41 cellular contexts compared by ENCODE assay signal in genomic region chr2:37205689-37206341, GRCh38. TPM values are rescaled to one million over a fixed set of nuclear protein-coding genes. Genes with fewer than 3 reads are reported as not detected.
DNase-seq lines count a peak whose midpoint lies in the region; ATAC-seq, FAIRE-seq and TF ChIP-seq lines count a peak whose summit lies in the region.
"Had no signal": no experiment of that assay in that cellular context is flagged by ENCODE, and none has a peak within 500 bp of the region (broad histone marks: within the 10 kb centered on the region; RNA-seq: fewer than 3 reads in every experiment).

No MANE protein-coding gene starts in this region.

- POLR2A ChIA-PET in A549 (lab: Yijun Ruan, JAX): no interaction called here
- POLR2A ChIA-PET in K562 (lab: Yijun Ruan, JAX): no interaction called here

- H3K27me3 ChIP-seq in H7 (ENCODE audit: control insufficient read depth, insufficient read depth, low read length) (no peaks in the 10 kb centered on the region), K562 (ENCODE audit: control insufficient read depth in 2 of 2, insufficient read depth in 2 of 2, low read length in 2 of 2) (no peaks in the 10 kb centered on the region), iPS-20b (ENCODE audit: insufficient read depth, low read length) (no peaks in the 10 kb centered on the region)
- H3K27me3 ChIP-seq: brain microvascular endothelial cell, esophagus squamous epithelium, foreskin keratinocyte, heart left ventricle, right atrium auricular region had no signal

- H3K4me3 ChIP-seq in A549: no peak overlapping the region
- H3K4me3 ChIP-seq in H7 (ENCODE audit: insufficient read depth, low read depth, low read length): no peak overlapping the region
- no peak overlapping the region for H3K4me3 ChIP-seq in K562
- peak overlapping the region; percentile 41; the same call in 1 of the 2 replicates for H3K4me3 ChIP-seq in iPS-20b (ENCODE audit: low read length)
- H3K4me3 ChIP-seq: esophagus squamous epithelium, heart left ventricle, right atrium auricular region, smooth muscle cell had no signal

- TF ChIP-seq EP300 in A549 (IDR thresholded peaks at IDR 0.05): no peak
- TF ChIP-seq EP300 in K562 (IDR thresholded peaks at IDR 0.05; ENCODE audit: low read length): no peak

- peaks cover 29% of the 10 kb centered on the region for H3K36me3 ChIP-seq in H7 (replicated peaks; ENCODE audit: control insufficient read depth, insufficient read depth, low read length)
- peaks cover 98% of the 10 kb centered on the region for H3K36me3 ChIP-seq in K562 (ENCODE audit: control insufficient read depth, insufficient read depth, low read length)
- H3K36me3 ChIP-seq in iPS-20b (ENCODE audit: insufficient read depth, low read depth, low read length): peaks cover 97% of the 10 kb centered on the region

- intact Hi-C loops in K562 (cut with micrococcal nuclease): no loop called here
- intact Hi-C loops in left cardiac atrium (cut with DNase I): no loop called here

- no peaks in the 10 kb centered on the region for H3K4me1 ChIP-seq in A549
- H3K4me1 ChIP-seq in K562 (replicated peaks in 1 of 2; ENCODE audit: control insufficient read depth in 2 of 2, insufficient read depth in 2 of 2, low read length in 2 of 2): no peaks in the 10 kb centered on the region
- peaks cover 15% of the 10 kb centered on the region; the same call in 1 of the 2 replicates for H3K4me1 ChIP-seq in iPS-20b (ENCODE audit: insufficient read depth, low read length)
- H3K4me1 ChIP-seq: esophagus squamous epithelium, foreskin keratinocyte, right atrium auricular region had no signal

- H3K9me1 ChIP-seq in K562 (ENCODE audit: control insufficient read depth, insufficient read depth, low read length): no peaks in the 10 kb centered on the region

- 90% methylated on average over 5 of the region's 5 CpGs for WGBS in A549 (ENCODE audit: missing lambda C conversion rate)
- 95% methylated on average over 5 of the region's 5 CpGs for WGBS in K562 (ENCODE audit: insufficient coverage, low coverage, missing lambda C conversion rate)

- no peak for TF ChIP-seq RAD21 in A549 (conservative IDR thresholded peaks at IDR 0.05 in 1 of 2, IDR thresholded peaks at IDR 0.05 in 1 of 2)
- TF ChIP-seq RAD21 in K562 (CRISPR knock-in tag; conservative IDR thresholded peaks at IDR 0.05 in 1 of 2, IDR thresholded peaks at IDR 0.05 in 1 of 2): no peak

- DNase-seq in A549 (ENCODE audit: low read depth in 1 of 2, low spot score in 1 of 2) (no peak), H7 (peak; percentile 34), K562 (ENCODE audit: extremely low read depth in 1 of 4, low spot score in 3 of 4) (no peak), left cardiac atrium (no peak), NCI-H1417 (lab: John Stamatoyannopoulos, UW) (no peak), SHP77 treated with DMSO at 0.1 percent for 48 hours (lab: John Stamatoyannopoulos, UW) (no peak)
- DNase-seq: activated CD4-positive, alpha-beta memory T cell treated with anti-CD3 and anti-CD28 coated beads, Interleukin-2, amount 10 ng/mL, durations not matched to agents 7 days and 5 days; activated CD4-positive, alpha-beta T cell treated with anti-CD3 and anti-CD28 coated beads for 1 hour; activated CD8-positive, alpha-beta memory T cell treated with anti-CD3 and anti-CD28 coated beads, Interleukin-2, amount 50 U/mL, for 4 hours; activated naive CD4-positive, alpha-beta T cell treated with anti-CD3 and anti-CD28 coated beads, Interleukin-2, amount 10 ng/mL, durations not matched to agents 7 days and 5 days; amygdala; brain microvascular endothelial cell; CD8-positive, alpha-beta memory T cell; cerebellar nuclear complex; dermis blood vessel endothelial cell; DMS153; esophagus squamous epithelium; foreskin keratinocyte; heart left ventricle; Karpas-422; mesenchymal stem cell; NCI-H1436; NCI-H2081 treated with DMSO at 0.1 percent for 48 hours; NCI-H226; NCI-H526 treated with DMSO at 0.1 percent for 48 hours; NK-92 treated with Interleukin-12 subunit alpha and Interleukin-12 subunit beta, amount 100 ng/mL, for 24 hours; stimulated activated naive CD4-positive, alpha-beta T cell; T-helper 2 cell had no signal

- FAIRE-seq in A549 (lab: Jason Lieb, UNC) (peak; percentile 28), K562 (lab: Jason Lieb, UNC) (no peak)
- FAIRE-seq: endometrium, GM12892 had no signal

- no peak for TF ChIP-seq CTCF in A549 (IDR thresholded peaks at IDR 0.05)
- no peak for TF ChIP-seq CTCF in K562 (IDR thresholded peaks at IDR 0.05 in 2 of 3, conservative IDR thresholded peaks at IDR 0.05 in 1 of 3; ENCODE audit: insufficient read depth in 2 of 3, low read depth in 1 of 3, low read length in 3 of 3)

- H3K9ac ChIP-seq in K562 (ENCODE audit: insufficient read depth in 1 of 2, low read depth in 2 of 2, low read length in 2 of 2) (no peak overlapping the region), iPS-20b (ENCODE audit: low read depth, low read length) (peak overlapping the region; percentile 71)

- peaks cover 53% of the 10 kb centered on the region for H3K9me3 ChIP-seq in A549
- H3K9me3 ChIP-seq in K562 (replicated peaks; ENCODE audit: control insufficient read depth, insufficient read depth, low read depth, low read length): peaks cover 27% of the 10 kb centered on the region
- H3K9me3 ChIP-seq in iPS-20b (ENCODE audit: insufficient read depth, low read depth, low read length): peaks cover 70% of the 10 kb centered on the region

- in situ Hi-C loops in K562 (cut with MboI): no loop called here

- CTCF ChIA-PET in A549 (lab: Yijun Ruan, JAX) (interaction anchor here (1.1 kb wide), 1 partner anchor 26 kb away, joined by 3 read pairs; the partner anchor contains the start of genes CEBPZ and NDUFAF7), K562 (lab: Yijun Ruan, JAX; ENCODE audit: low intra/inter-chr PET ratio) (no interaction called here)

- no TSS peak for BruUV-seq in K562 (replicated peaks; lab: Mats Ljungman, UMichigan)

- TF ChIP-seq POLR2A in A549 (IDR thresholded peaks at IDR 0.05; ENCODE audit: low read length) (no peak), K562 (conservative IDR thresholded peaks at IDR 0.05) (no peak)

- H3K4me2 ChIP-seq in A549: no peak overlapping the region
- H3K4me2 ChIP-seq in K562 (ENCODE audit: insufficient read depth, low read length): no peak overlapping the region
- H3K4me2 ChIP-seq: smooth muscle cell had no signal

- ATAC-seq in A549: no peak
- ATAC-seq in K562: no peak
- no peak for ATAC-seq in left cardiac atrium
- ATAC-seq: foreskin keratinocyte, heart left ventricle, left lobe of liver, Right ventricle myocardium inferior, SK-N-SH treated with all-trans-retinoic acid at 6 μM for 48 hours had no signal

- H4K20me1 ChIP-seq in K562 (replicated peaks; ENCODE audit: control insufficient read depth, insufficient read depth, low read length): no peaks in the 10 kb centered on the region

- H3K27ac ChIP-seq in A549 (no peak overlapping the region), K562 (ENCODE audit: extremely low read depth, low read depth, low read length) (no peak overlapping the region), iPS-20b (ENCODE audit: low read length) (peak overlapping the region; percentile 96)
- H3K27ac ChIP-seq: brain microvascular endothelial cell, esophagus squamous epithelium, foreskin keratinocyte, heart left ventricle, right atrium auricular region had no signal

- peaks cover 66% of the 10 kb centered on the region for H3K79me2 ChIP-seq in K562 (ENCODE audit: control insufficient read depth, insufficient read depth, low read length)

- H2AFZ ChIP-seq in K562 (ENCODE audit: low read depth, low read length): no peak overlapping the region

RNA-seq across cellular contexts. Expression of gene CEBPZOS, which starts 9.5 kb away (rescaled TPM):
- polyA plus RNA-seq in A549 (2011; rRNA removed) (78.1 and 87.4 TPM in 2 replicates), A549 (2017; fragmentation: RNase III; extraction: RNeasy Plus Mini Kit Qiagen cat#74134 plus additional on column Dnase treatment) (55.9 to 69.2 TPM (median 61.3 TPM) in 3 replicates), K562 (2011; rRNA removed) (48.8 and 53.7 TPM in 2 replicates), K562 (2014; fragmentation: Illumina TruSeq; extraction: Trizol) (46.4 and 59.2 TPM in 2 replicates), K562 (2014; fragmentation: Nextera tagmentation; extraction: Ambion mirVana) (10 to 100 TPM; 28.5 to 64.8 TPM), K562 (2014; rRNA removed) (46.7 and 62.4 TPM in 2 replicates)
- 32.8 and 33.3 TPM in 2 replicates for polyA plus RNA-seq in A549 (2012; cell fraction: cytosol; rRNA removed)
- 8.1 and 18.3 TPM in 2 replicates for polyA plus RNA-seq in A549 (2012; cell fraction: nucleus; rRNA removed)
- 22.6 and 22.7 TPM in 2 replicates for polyA minus RNA-seq in A549 (2011; rRNA and poly(A)+ RNA removed)
- total RNA-seq in H7 (2014; rRNA removed; shearing (Covaris generic)): 45.9 and 56.7 TPM in 2 replicates
- total RNA-seq in K562 (2011; cell fraction: chromatin; rRNA removed; ENCODE audit: low replicate concordance): 12.3 and 36.1 TPM in 2 replicates
- 9.2 and 9.7 TPM in 2 replicates for total RNA-seq in K562 (2011; cell fraction: nucleolus; rRNA removed)
- 19.1 and 39.8 TPM in 2 replicates for total RNA-seq in K562 (2011; cell fraction: nucleoplasm; rRNA removed)
- total RNA-seq in K562 (2014; rRNA removed) (19.7 and 21.7 TPM in 2 replicates), K562 (2014; rRNA removed; fragmentation: Illumina TruSeq; extraction: Trizol) (41.5 and 46.3 TPM in 2 replicates), K562 (2015; rRNA removed; fragmentation: Illumina TruSeq; extraction: Trizol) (28.5 and 32.1 TPM in 2 replicates), K562 (2021) (48.0 and 48.9 TPM in 2 replicates), left cardiac atrium (10 to 100 TPM; 41.5 to 46.9 TPM)
- polyA plus RNA-seq in K562 (2011; cell fraction: cytosol; rRNA removed): 23.3 and 50.1 TPM in 2 replicates
- 16.3 and 20.8 TPM in 2 replicates for polyA plus RNA-seq in K562 (2011; cell fraction: nucleus; rRNA removed)
- polyA plus RNA-seq in K562 (2012): 31.6 and 62.8 TPM in 2 replicates
- polyA minus RNA-seq in K562 (2011; rRNA and poly(A)+ RNA removed): 26.2 and 26.4 TPM in 2 replicates
- polyA minus RNA-seq in K562 (2011; cell fraction: cytosol; rRNA and poly(A)+ RNA removed): 9.2 and 17.2 TPM in 2 replicates
- 6.5 and 10.9 TPM in 2 replicates for polyA minus RNA-seq in K562 (2011; cell fraction: nucleus; rRNA and poly(A)+ RNA removed)

RNA-seq across cellular contexts. Expression of gene SULT6B1, which starts 17.3 kb away (rescaled TPM):
- not detected in 2 replicates for polyA plus RNA-seq in A549 (2011; rRNA removed)
- not detected in 2 replicates for polyA plus RNA-seq in A549 (2012; cell fraction: cytosol; rRNA removed)
- polyA plus RNA-seq in A549 (2012; cell fraction: nucleus; rRNA removed): not detected in 2 replicates
- not detected in 3 replicates for polyA plus RNA-seq in A549 (2017; fragmentation: RNase III; extraction: RNeasy Plus Mini Kit Qiagen cat#74134 plus additional on column Dnase treatment)
- not detected in 2 replicates for polyA minus RNA-seq in A549 (2011; rRNA and poly(A)+ RNA removed)
- not detected in 2 replicates for total RNA-seq in H7 (2014; rRNA removed; shearing (Covaris generic))
- not detected in 2 replicates for total RNA-seq in K562 (2011; cell fraction: chromatin; rRNA removed; ENCODE audit: low replicate concordance)
- total RNA-seq in K562 (2011; cell fraction: nucleolus; rRNA removed): not detected in 2 replicates
- not detected in 2 replicates for total RNA-seq in K562 (2011; cell fraction: nucleoplasm; rRNA removed)
- total RNA-seq in K562 (2014; rRNA removed): not detected in 2 replicates
- total RNA-seq in K562 (2014; rRNA removed; fragmentation: Illumina TruSeq; extraction: Trizol): not detected in 2 replicates
- total RNA-seq in K562 (2015; rRNA removed; fragmentation: Illumina TruSeq; extraction: Trizol): not detected in 2 replicates
- total RNA-seq in K562 (2021): not detected in 2 replicates
- polyA plus RNA-seq in K562 (2011; rRNA removed): not detected in 2 replicates
- polyA plus RNA-seq in K562 (2011; cell fraction: cytosol; rRNA removed): not detected in 2 replicates
- polyA plus RNA-seq in K562 (2011; cell fraction: nucleus; rRNA removed): not detected in 2 replicates
- not detected in 2 replicates for polyA plus RNA-seq in K562 (2012)
- polyA plus RNA-seq in K562 (2014; fragmentation: Illumina TruSeq; extraction: Trizol): not detected in 2 replicates
- not detected for polyA plus RNA-seq in K562 (2014; fragmentation: Nextera tagmentation; extraction: Ambion mirVana)
- polyA plus RNA-seq in K562 (2014; rRNA removed): not detected in 2 replicates
- not detected in 2 replicates for polyA minus RNA-seq in K562 (2011; rRNA and poly(A)+ RNA removed)
- polyA minus RNA-seq in K562 (2011; cell fraction: cytosol; rRNA and poly(A)+ RNA removed): not detected in 2 replicates
- polyA minus RNA-seq in K562 (2011; cell fraction: nucleus; rRNA and poly(A)+ RNA removed): not detected in 2 replicates
- not detected for total RNA-seq in left cardiac atrium
- total RNA-seq: activated CD4-positive, alpha-beta memory T cell treated with anti-CD3 and anti-CD28 coated beads, Interleukin-2, amount 10 ng/mL, durations not matched to agents 7 days and 5 days; activated T-helper 1 cell treated with anti-CD3 and anti-CD28 coated beads, Interleukin-12 subunit alpha, Interleukin-12 subunit beta, Interleukin-2, Interleukin-4 antibody, amounts not matched to agents 30 ng/mL and 10 ng/mL and 1 ng/mL, durations not matched to agents 14 hours and 24 hours and 36 hours; CD8-positive, alpha-beta memory T cell; dermis blood vessel endothelial cell; esophagus squamous epithelium; foreskin keratinocyte; G401; heart left ventricle; HT-29; left lobe of liver; right atrium auricular region; Right ventricle myocardium inferior; smooth muscle cell; temporal lobe; urinary bladder had no signal
- polyA plus RNA-seq: CD8-positive, alpha-beta memory T cell; foreskin keratinocyte; heart left ventricle; smooth muscle cell; urinary bladder had no signal

RNA-seq across cellular contexts. Expression of gene CEBPZ, which starts 25.6 kb away (rescaled TPM):
- polyA plus RNA-seq in A549 (2011; rRNA removed) (44.1 and 70.9 TPM in 2 replicates), A549 (2017; fragmentation: RNase III; extraction: RNeasy Plus Mini Kit Qiagen cat#74134 plus additional on column Dnase treatment) (71.5 to 74.0 TPM (median 72.7 TPM) in 3 replicates), K562 (2011; rRNA removed) (30.2 and 49.7 TPM in 2 replicates), K562 (2014; fragmentation: Illumina TruSeq; extraction: Trizol) (74.8 and 82.8 TPM in 2 replicates), K562 (2014; fragmentation: Nextera tagmentation; extraction: Ambion mirVana) (100 to 1,000 TPM in 1 of 2 experiments, 10 to 100 TPM in 1; 56.5 to 102 TPM), K562 (2014; rRNA removed) (63.3 and 68.1 TPM in 2 replicates)
- 9.2 and 13.1 TPM in 2 replicates for polyA plus RNA-seq in A549 (2012; cell fraction: cytosol; rRNA removed)
- polyA plus RNA-seq in A549 (2012; cell fraction: nucleus; rRNA removed): 4.9 and 6.8 TPM in 2 replicates
- 19.5 and 22.3 TPM in 2 replicates for polyA minus RNA-seq in A549 (2011; rRNA and poly(A)+ RNA removed)
- total RNA-seq in H7 (2014; rRNA removed; shearing (Covaris generic)): 74.2 and 111 TPM in 2 replicates
- 13.4 and 61.1 TPM in 2 replicates for total RNA-seq in K562 (2011; cell fraction: chromatin; rRNA removed; ENCODE audit: low replicate concordance)
- 8.3 and 12.1 TPM in 2 replicates for total RNA-seq in K562 (2011; cell fraction: nucleolus; rRNA removed)
- total RNA-seq in K562 (2011; cell fraction: nucleoplasm; rRNA removed): 13.3 and 14.9 TPM in 2 replicates
- total RNA-seq in K562 (2014; rRNA removed) (63.5 and 77.1 TPM in 2 replicates), K562 (2014; rRNA removed; fragmentation: Illumina TruSeq; extraction: Trizol) (160 and 192 TPM in 2 replicates), K562 (2015; rRNA removed; fragmentation: Illumina TruSeq; extraction: Trizol) (111 and 118 TPM in 2 replicates), K562 (2021) (84.9 and 91.4 TPM in 2 replicates), left cardiac atrium (10 to 100 TPM; 33.2 to 41.9 TPM)
- polyA plus RNA-seq in K562 (2011; cell fraction: cytosol; rRNA removed): 4.9 and 10.4 TPM in 2 replicates
- polyA plus RNA-seq in K562 (2011; cell fraction: nucleus; rRNA removed): 11.9 and 15.1 TPM in 2 replicates
- polyA plus RNA-seq in K562 (2012): 34.5 and 67.0 TPM in 2 replicates
- 84.8 and 89.3 TPM in 2 replicates for polyA minus RNA-seq in K562 (2011; rRNA and poly(A)+ RNA removed)
- polyA minus RNA-seq in K562 (2011; cell fraction: cytosol; rRNA and poly(A)+ RNA removed): 21.9 and 29.8 TPM in 2 replicates
- 25.4 and 50.1 TPM in 2 replicates for polyA minus RNA-seq in K562 (2011; cell fraction: nucleus; rRNA and poly(A)+ RNA removed)

RNA-seq across cellular contexts. Expression of gene NDUFAF7, which starts 25.6 kb away (rescaled TPM):
- polyA plus RNA-seq in A549 (2011; rRNA removed) (40.2 and 48.0 TPM in 2 replicates), A549 (2017; fragmentation: RNase III; extraction: RNeasy Plus Mini Kit Qiagen cat#74134 plus additional on column Dnase treatment) (28.8 to 29.3 TPM (median 29.0 TPM) in 3 replicates), K562 (2011; rRNA removed) (31.9 and 41.6 TPM in 2 replicates), K562 (2014; fragmentation: Illumina TruSeq; extraction: Trizol) (20.6 and 22.1 TPM in 2 replicates), K562 (2014; fragmentation: Nextera tagmentation; extraction: Ambion mirVana) (10 to 100 TPM; 18.9 to 25.0 TPM), K562 (2014; rRNA removed) (30.1 and 34.3 TPM in 2 replicates)
- polyA plus RNA-seq in A549 (2012; cell fraction: cytosol; rRNA removed): 17.1 and 18.6 TPM in 2 replicates
- polyA plus RNA-seq in A549 (2012; cell fraction: nucleus; rRNA removed): 21.7 and 31.2 TPM in 2 replicates
- polyA minus RNA-seq in A549 (2011; rRNA and poly(A)+ RNA removed): 19.2 and 21.3 TPM in 2 replicates
- total RNA-seq in H7 (2014; rRNA removed; shearing (Covaris generic)): 28.8 and 44.1 TPM in 2 replicates
- 30.1 and 66.7 TPM in 2 replicates for total RNA-seq in K562 (2011; cell fraction: chromatin; rRNA removed; ENCODE audit: low replicate concordance)
- total RNA-seq in K562 (2011; cell fraction: nucleolus; rRNA removed): 13.5 and 14.5 TPM in 2 replicates
- total RNA-seq in K562 (2011; cell fraction: nucleoplasm; rRNA removed): 26.2 and 32.9 TPM in 2 replicates
- total RNA-seq in K562 (2014; rRNA removed) (12.9 and 14.9 TPM in 2 replicates), K562 (2014; rRNA removed; fragmentation: Illumina TruSeq; extraction: Trizol) (29.3 and 31.5 TPM in 2 replicates), K562 (2015; rRNA removed; fragmentation: Illumina TruSeq; extraction: Trizol) (23.4 and 23.9 TPM in 2 replicates), K562 (2021) (20.7 and 23.4 TPM in 2 replicates), left cardiac atrium (10 to 100 TPM; 17.1 to 22.2 TPM)
- 9.5 and 21.3 TPM in 2 replicates for polyA plus RNA-seq in K562 (2011; cell fraction: cytosol; rRNA removed)
- polyA plus RNA-seq in K562 (2011; cell fraction: nucleus; rRNA removed): 58.5 and 62.5 TPM in 2 replicates
- 11.7 and 12.4 TPM in 2 replicates for polyA plus RNA-seq in K562 (2012)
- 22.2 and 24.5 TPM in 2 replicates for polyA minus RNA-seq in K562 (2011; rRNA and poly(A)+ RNA removed)
- polyA minus RNA-seq in K562 (2011; cell fraction: cytosol; rRNA and poly(A)+ RNA removed): 7.1 and 12.5 TPM in 2 replicates
- 16.6 and 21.5 TPM in 2 replicates for polyA minus RNA-seq in K562 (2011; cell fraction: nucleus; rRNA and poly(A)+ RNA removed)

RNA-seq across cellular contexts. Expression of gene EIF2AK2, which starts 49.0 kb away (rescaled TPM):
- polyA plus RNA-seq in A549 (2011; rRNA removed) (34.6 and 47.2 TPM in 2 replicates), A549 (2017; fragmentation: RNase III; extraction: RNeasy Plus Mini Kit Qiagen cat#74134 plus additional on column Dnase treatment) (27.1 to 30.1 TPM (median 29.8 TPM) in 3 replicates), K562 (2011; rRNA removed) (10.8 and 13.3 TPM in 2 replicates), K562 (2014; fragmentation: Illumina TruSeq; extraction: Trizol) (14.7 and 19.5 TPM in 2 replicates), K562 (2014; fragmentation: Nextera tagmentation; extraction: Ambion mirVana) (1 to 10 TPM; 3.8 to 5.6 TPM), K562 (2014; rRNA removed) (10.7 and 12.5 TPM in 2 replicates)
- polyA plus RNA-seq in A549 (2012; cell fraction: cytosol; rRNA removed): 8.7 and 10.3 TPM in 2 replicates
- polyA plus RNA-seq in A549 (2012; cell fraction: nucleus; rRNA removed): 4.8 and 8.6 TPM in 2 replicates
- polyA minus RNA-seq in A549 (2011; rRNA and poly(A)+ RNA removed): 16.5 and 22.6 TPM in 2 replicates
- total RNA-seq in H7 (2014; rRNA removed; shearing (Covaris generic)): 12.7 and 16.2 TPM in 2 replicates
- 6.0 and 24.9 TPM in 2 replicates for total RNA-seq in K562 (2011; cell fraction: chromatin; rRNA removed; ENCODE audit: low replicate concordance)
- 3.3 and 5.4 TPM in 2 replicates for total RNA-seq in K562 (2011; cell fraction: nucleolus; rRNA removed)
- total RNA-seq in K562 (2011; cell fraction: nucleoplasm; rRNA removed): 5.4 and 10.8 TPM in 2 replicates
- total RNA-seq in K562 (2014; rRNA removed) (6.8 and 11.6 TPM in 2 replicates), K562 (2014; rRNA removed; fragmentation: Illumina TruSeq; extraction: Trizol) (18.8 and 23.2 TPM in 2 replicates), K562 (2015; rRNA removed; fragmentation: Illumina TruSeq; extraction: Trizol) (15.6 and 18.8 TPM in 2 replicates), K562 (2021) (17.2 and 17.6 TPM in 2 replicates), left cardiac atrium (10 to 100 TPM; 19.3 to 26.8 TPM)
- 3.6 and 6.4 TPM in 2 replicates for polyA plus RNA-seq in K562 (2011; cell fraction: cytosol; rRNA removed)
- polyA plus RNA-seq in K562 (2011; cell fraction: nucleus; rRNA removed): 3.3 and 3.8 TPM in 2 replicates
- 8.4 and 10.8 TPM in 2 replicates for polyA plus RNA-seq in K562 (2012)
- polyA minus RNA-seq in K562 (2011; rRNA and poly(A)+ RNA removed): 22.4 and 22.9 TPM in 2 replicates
- 8.8 and 11.1 TPM in 2 replicates for polyA minus RNA-seq in K562 (2011; cell fraction: cytosol; rRNA and poly(A)+ RNA removed)
- 3.5 and 6.3 TPM in 2 replicates for polyA minus RNA-seq in K562 (2011; cell fraction: nucleus; rRNA and poly(A)+ RNA removed)
